ENCODE assay signal across 19 cellular contexts in the genomic region with DNA sequence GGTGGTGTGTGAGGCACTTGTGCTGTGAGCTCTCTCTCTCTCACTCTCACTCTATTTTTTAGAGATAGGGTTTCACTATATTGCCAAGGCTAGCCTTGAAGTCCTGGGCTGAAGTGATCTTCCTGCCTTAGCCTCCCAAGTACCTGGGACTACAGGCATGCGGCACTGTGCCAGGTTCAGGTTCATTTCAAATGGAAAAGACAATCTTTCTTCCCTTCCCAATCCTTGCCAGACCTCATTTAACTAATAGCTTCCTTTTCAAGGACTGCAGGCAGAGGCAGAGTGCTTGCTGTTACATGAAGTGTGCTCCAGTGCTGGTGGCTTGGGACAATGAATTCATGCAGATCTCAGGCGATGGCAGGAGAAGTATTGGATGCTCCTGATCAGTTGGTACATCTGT.
DNase-seq lines count a peak whose midpoint lies in the region; ATAC-seq and TF ChIP-seq lines count a peak whose summit lies in the region.
"Had no signal": no experiment of that assay in that cellular context is flagged by ENCODE, and none has a peak within 500 bp of the region (broad histone marks: within the 10 kb centered on the region; RNA-seq: fewer than 3 reads in every experiment).

No MANE protein-coding gene starts in this region.

- TF ChIP-seq CTCF in VCaP (conservative IDR thresholded peaks at IDR 0.05) (no peak), type B pancreatic cell (conservative IDR thresholded peaks at IDR 0.05) (no peak)

- H3K4me3 ChIP-seq in mesodermal cell (ENCODE audit: extremely low read depth, insufficient read depth, low read length, poor library complexity, severe bottlenecking): no peak overlapping the region
- H3K4me3 ChIP-seq: right lobe of liver had no signal

- H3K36me3 Mint-ChIP-seq in activated naive CD8-positive, alpha-beta T cell: peaks cover 7% of the 10 kb centered on the region
- H3K36me3 Mint-ChIP-seq in activated naive CD8-positive, alpha-beta T cell treated with anti-CD3 and anti-CD28 coated beads, Interleukin-2, amount 50 U/mL, for 24 hours (ENCODE audit: low read depth): no peaks in the 10 kb centered on the region
- no peaks in the 10 kb centered on the region for H3K36me3 Mint-ChIP-seq in type B pancreatic cell
- H3K36me3 Mint-ChIP-seq: activated naive CD8-positive, alpha-beta T cell treated with anti-CD3 and anti-CD28 coated beads for 36 hours had no signal

- no peaks in the 10 kb centered on the region for H3K36me3 ChIP-seq in mesodermal cell (ENCODE audit: control insufficient read depth, insufficient read depth, low read length)
- H3K36me3 ChIP-seq: right lobe of liver had no signal

- H3K27ac ChIP-seq in VCaP (peak overlapping the region; percentile 86), mesodermal cell (ENCODE audit: low read depth, low read length, severe bottlenecking) (peak overlapping the region; percentile 77)
- H3K27ac ChIP-seq: right lobe of liver had no signal

- peaks cover 16% of the 10 kb centered on the region for H3K4me1 ChIP-seq in mesodermal cell (ENCODE audit: control insufficient read depth, insufficient read depth, low read length, poor library complexity, severe bottlenecking)
- H3K4me1 ChIP-seq: right lobe of liver had no signal

- no peak for ATAC-seq in activated naive CD8-positive, alpha-beta T cell treated with anti-CD3 and anti-CD28 coated beads, Interleukin-2, amount 50 U/mL, for 24 hours
- ATAC-seq: HepG2, left colon, right lobe of liver had no signal

- H3K4me3 Mint-ChIP-seq in activated naive CD8-positive, alpha-beta T cell: no peak overlapping the region
- H3K4me3 Mint-ChIP-seq in activated naive CD8-positive, alpha-beta T cell treated with anti-CD3 and anti-CD28 coated beads, Interleukin-2, amount 50 U/mL, for 24 hours: no peak overlapping the region
- H3K4me3 Mint-ChIP-seq in type B pancreatic cell: no peak overlapping the region
- H3K4me3 Mint-ChIP-seq: activated naive CD8-positive, alpha-beta T cell treated with anti-CD3 and anti-CD28 coated beads for 36 hours; activated T-helper 1 cell treated with anti-CD3 and anti-CD28 coated beads, Interleukin-12 subunit alpha, Interleukin-12 subunit beta, Interleukin-2, Interleukin-4 antibody, amounts not matched to agents 30 ng/mL and 10 ng/mL and 1 ng/mL, durations not matched to agents 14 hours and 24 hours and 36 hours had no signal

- DNase-seq in activated naive CD8-positive, alpha-beta T cell treated with anti-CD3 and anti-CD28 coated beads, Interleukin-2, amount 50 U/mL, for 24 hours: no peak
- DNase-seq in type B pancreatic cell (ENCODE audit: extremely low spot score, unreplicated experiment): no peak
- DNase-seq in EL: no peak
- DNase-seq in Kasumi-1 (lab: John Stamatoyannopoulos, UW): no peak
- DNase-seq in NCI-H146 (lab: John Stamatoyannopoulos, UW): no peak
- DNase-seq: activated CD4-positive, CD25-positive, alpha-beta regulatory T cell treated with anti-CD3 and anti-CD28 coated beads, Interleukin-2, amount 50 U/mL, for 72 hours; activated naive CD8-positive, alpha-beta T cell treated with anti-CD3 and anti-CD28 coated beads for 36 hours; effector CD8-positive, alpha-beta T cell; left colon; NCI-H1436 treated with DMSO at 0.1 percent for 48 hours; NCI-H510A; right lobe of liver; stimulated activated CD4-positive, alpha-beta T cell treated with anti-CD3 and anti-CD28 coated beads, Interleukin-15, amount 100 ng/mL, for 24 hours; T1000 had no signal

- no peaks in the 10 kb centered on the region for H3K9me3 ChIP-seq in mesodermal cell (ENCODE audit: control insufficient read depth, low read length)
- H3K9me3 ChIP-seq: right lobe of liver had no signal

- H3K4me1 Mint-ChIP-seq in activated naive CD8-positive, alpha-beta T cell (ENCODE audit: low read depth): peaks cover 4% of the 10 kb centered on the region
- H3K4me1 Mint-ChIP-seq in activated naive CD8-positive, alpha-beta T cell treated with anti-CD3 and anti-CD28 coated beads, Interleukin-2, amount 50 U/mL, for 24 hours: no peaks in the 10 kb centered on the region
- peaks cover 21% of the 10 kb centered on the region for H3K4me1 Mint-ChIP-seq in type B pancreatic cell (ENCODE audit: unreplicated experiment)

- WGBS in mesodermal cell (ENCODE audit: insufficient coverage in 2 of 2), 2 experiments: 76 to 86% methylated on average over 2 of the region's 2 CpGs

- H3K27me3 Mint-ChIP-seq in activated naive CD8-positive, alpha-beta T cell: no peaks in the 10 kb centered on the region
- H3K27me3 Mint-ChIP-seq in activated naive CD8-positive, alpha-beta T cell treated with anti-CD3 and anti-CD28 coated beads, Interleukin-2, amount 50 U/mL, for 24 hours: no peaks in the 10 kb centered on the region
- peaks cover 10% of the 10 kb centered on the region for H3K27me3 Mint-ChIP-seq in type B pancreatic cell
- H3K27me3 Mint-ChIP-seq: activated naive CD8-positive, alpha-beta T cell treated with anti-CD3 and anti-CD28 coated beads for 36 hours had no signal

- no peaks in the 10 kb centered on the region for H3K9me3 Mint-ChIP-seq in activated naive CD8-positive, alpha-beta T cell (ENCODE audit: low read depth)
- H3K9me3 Mint-ChIP-seq in activated naive CD8-positive, alpha-beta T cell treated with anti-CD3 and anti-CD28 coated beads, Interleukin-2, amount 50 U/mL, for 24 hours: no peaks in the 10 kb centered on the region
- no peaks in the 10 kb centered on the region for H3K9me3 Mint-ChIP-seq in type B pancreatic cell
- H3K9me3 Mint-ChIP-seq: activated naive CD8-positive, alpha-beta T cell treated with anti-CD3 and anti-CD28 coated beads for 36 hours; activated T-helper 1 cell treated with anti-CD3 and anti-CD28 coated beads, Interleukin-12 subunit alpha, Interleukin-12 subunit beta, Interleukin-2, Interleukin-4 antibody, amounts not matched to agents 30 ng/mL and 10 ng/mL and 1 ng/mL, durations not matched to agents 14 hours and 24 hours and 36 hours had no signal

- peak overlapping the region; percentile 37 for H3K27ac Mint-ChIP-seq in activated naive CD8-positive, alpha-beta T cell
- no peak overlapping the region for H3K27ac Mint-ChIP-seq in activated naive CD8-positive, alpha-beta T cell treated with anti-CD3 and anti-CD28 coated beads, Interleukin-2, amount 50 U/mL, for 24 hours
- peak overlapping the region; percentile 4 for H3K27ac Mint-ChIP-seq in type B pancreatic cell
- H3K27ac Mint-ChIP-seq: activated naive CD8-positive, alpha-beta T cell treated with anti-CD3 and anti-CD28 coated beads for 36 hours; activated T-helper 1 cell treated with anti-CD3 and anti-CD28 coated beads, Interleukin-12 subunit alpha, Interleukin-12 subunit beta, Interleukin-2, Interleukin-4 antibody, amounts not matched to agents 30 ng/mL and 10 ng/mL and 1 ng/mL, durations not matched to agents 14 hours and 24 hours and 36 hours had no signal
